In genomic region chr2:223835701-223836532, GRCh38 we compare ENCODE assay signal across 8 cellular contexts. TPM values are rescaled to one million over a fixed set of nuclear protein-coding genes. Genes with fewer than 3 reads are reported as not detected.
DNase-seq lines count a peak whose midpoint lies in the region; ATAC-seq and TF ChIP-seq lines count a peak whose summit lies in the region.

No MANE protein-coding gene starts in this region.

- H3K4me1 ChIP-seq in NT2/D1 (ENCODE audit: insufficient read depth, insufficient read length) = peaks cover 6% of the 10 kb centered on the region
- peaks cover 11% of the 10 kb centered on the region for H3K4me1 ChIP-seq in iPS-20b (ENCODE audit: insufficient read depth, low read length)
- H3K4me1 ChIP-seq in sigmoid colon = peaks cover 0 to 20% (median 14%) of the 10 kb centered on the region in 4 donors

- intact Hi-C loops in sigmoid colon (cut with DNase I) = no loop called here

- TF ChIP-seq EP300 in sigmoid colon (IDR thresholded peaks at IDR 0.05) = no peak

- no peaks in the 10 kb centered on the region for H3K9me3 Mint-ChIP-seq in stimulated activated naive CD8-positive, alpha-beta T cell treated with anti-CD3 and anti-CD28 coated beads, Interleukin-15, Interleukin-2, amounts not matched to agents 100 ng/mL and 50 ng/mL, for 24 hours

- no peak for TF ChIP-seq POLR2A in sigmoid colon (IDR thresholded peaks at IDR 0.05)

- H3K4me3 ChIP-seq in NT2/D1 (ENCODE audit: insufficient read length, low read depth) (no peak overlapping the region), iPS-20b (ENCODE audit: low read length) (peak overlapping the region; percentile 94; the same call in 1 of the 2 replicates), sigmoid colon (no peak overlapping the region)

- no peaks in the 10 kb centered on the region for H3K36me3 ChIP-seq in NT2/D1 (ENCODE audit: insufficient read depth, insufficient read length, low read length)
- no peaks in the 10 kb centered on the region for H3K36me3 ChIP-seq in iPS-20b (ENCODE audit: insufficient read depth, low read depth, low read length)
- no peaks in the 10 kb centered on the region for H3K36me3 ChIP-seq in sigmoid colon

- H3K4me3 Mint-ChIP-seq in stimulated activated naive CD8-positive, alpha-beta T cell treated with anti-CD3 and anti-CD28 coated beads, Interleukin-15, Interleukin-2, amounts not matched to agents 100 ng/mL and 50 ng/mL, for 24 hours = peak overlapping the region; percentile 92

- no peak for DNase-seq in stimulated activated naive CD8-positive, alpha-beta T cell treated with anti-CD3 and anti-CD28 coated beads, Interleukin-15, Interleukin-2, amounts not matched to agents 100 U/mL and 50 U/mL, for 24 hours
- DNase-seq in NT2/D1 (ENCODE audit: low read depth, low spot score) (peak; percentile 11), sigmoid colon (no peak), HEK293T (ENCODE audit: extremely low spot score) (no peak), mesenteric fat pad (ENCODE audit: low spot score) (no peak)

- WGBS in sigmoid colon, 2 donors = 64 to 82% methylated on average over 15 of the region's 15 CpGs

- H3K9ac ChIP-seq in NT2/D1 (ENCODE audit: insufficient read length, low read depth) = peak overlapping the region; percentile 8
- no peak overlapping the region for H3K9ac ChIP-seq in iPS-20b (ENCODE audit: low read depth, low read length)

- no peak overlapping the region for H3K27ac ChIP-seq in iPS-20b (ENCODE audit: low read length)
- H3K27ac ChIP-seq in sigmoid colon = no peak overlapping the region

- peaks cover 4% of the 10 kb centered on the region for H3K36me3 Mint-ChIP-seq in stimulated activated naive CD8-positive, alpha-beta T cell treated with anti-CD3 and anti-CD28 coated beads, Interleukin-15, Interleukin-2, amounts not matched to agents 100 ng/mL and 50 ng/mL, for 24 hours (ENCODE audit: low read depth)

- peaks cover 18% of the 10 kb centered on the region for H3K4me1 Mint-ChIP-seq in stimulated activated naive CD8-positive, alpha-beta T cell treated with anti-CD3 and anti-CD28 coated beads, Interleukin-15, Interleukin-2, amounts not matched to agents 100 ng/mL and 50 ng/mL, for 24 hours (ENCODE audit: low read depth)

- peaks cover 7% of the 10 kb centered on the region for H3K27me3 Mint-ChIP-seq in stimulated activated naive CD8-positive, alpha-beta T cell treated with anti-CD3 and anti-CD28 coated beads, Interleukin-15, Interleukin-2, amounts not matched to agents 100 ng/mL and 50 ng/mL, for 24 hours

- POLR2A ChIA-PET in HEK293T (lab: Yijun Ruan, JAX) = no interaction called here

- no peak for ATAC-seq in stimulated activated naive CD8-positive, alpha-beta T cell treated with anti-CD3 and anti-CD28 coated beads, Interleukin-15, Interleukin-2, amounts not matched to agents 100 U/mL and 50 U/mL, for 24 hours
- ATAC-seq in HG02870 (IDR thresholded peaks at IDR 0.05; ENCODE audit: unreplicated experiment) = peak; percentile 74

- H3K9me3 ChIP-seq in NT2/D1 (ENCODE audit: insufficient read depth, low read length) = no peaks in the 10 kb centered on the region
- no peaks in the 10 kb centered on the region for H3K9me3 ChIP-seq in iPS-20b (ENCODE audit: insufficient read depth, low read depth, low read length)
- no peaks in the 10 kb centered on the region for H3K9me3 ChIP-seq in sigmoid colon

- TF ChIP-seq CTCF in sigmoid colon (IDR thresholded peaks at IDR 0.05) = no peak

- CTCF ChIA-PET in HEK293T (lab: Yijun Ruan, JAX) = no interaction called here

- H3K27ac Mint-ChIP-seq in stimulated activated naive CD8-positive, alpha-beta T cell treated with anti-CD3 and anti-CD28 coated beads, Interleukin-15, Interleukin-2, amounts not matched to agents 100 ng/mL and 50 ng/mL, for 24 hours = peak overlapping the region; percentile 76

- H3K27me3 ChIP-seq in NT2/D1 (ENCODE audit: insufficient read depth, insufficient read length) (peaks cover 26% of the 10 kb centered on the region), iPS-20b (ENCODE audit: insufficient read depth, low read length) (no peaks in the 10 kb centered on the region), sigmoid colon (no peaks in the 10 kb centered on the region)

TF ChIP-seq in HEK293T, 16 proteins besides CTCF, POLR2A, EP300 and RAD21:
- TF ChIP-seq FOXM1 (IDR thresholded peaks at IDR 0.05; ENCODE audit: borderline replicate concordance) = no peak
- TF ChIP-seq SUZ12 (IDR thresholded peaks at IDR 0.05) = no peak
- TF ChIP-seq NFRKB (IDR thresholded peaks at IDR 0.05) = no peak
- TF ChIP-seq BHLHE40 (IDR thresholded peaks at IDR 0.05; ENCODE audit: borderline replicate concordance) = no peak
- TF ChIP-seq HDGF (IDR thresholded peaks at IDR 0.05; ENCODE audit: borderline replicate concordance) = no peak
- TF ChIP-seq ZNF384 (IDR thresholded peaks at IDR 0.05) = no peak
- no peak for TF ChIP-seq L3MBTL2 (conservative IDR thresholded peaks at IDR 0.05)
- no peak for TF ChIP-seq FOXA1 (IDR thresholded peaks at IDR 0.05)
- no peak for TF ChIP-seq SP1 (IDR thresholded peaks at IDR 0.05)
- no peak for TF ChIP-seq ELF4 (IDR thresholded peaks at IDR 0.05)
- no peak for TF ChIP-seq TARDBP (IDR thresholded peaks at IDR 0.05)
- no peak for TF ChIP-seq ARNT (IDR thresholded peaks at IDR 0.05)
- no peak for TF ChIP-seq PKNOX1 (IDR thresholded peaks at IDR 0.05)

RNA-seq across cellular contexts. Expression of gene AP1S3, which starts 1.5 kb away (rescaled TPM):
- total RNA-seq in sigmoid colon (under 1 TPM in 2 of 4 donors, not detected in 2; 0.14 to 0.99 TPM), mesenteric fat pad (0.61 TPM)
- 1 to 10 TPM; 3.0 to 7.2 (median 4.0) TPM for polyA plus RNA-seq in sigmoid colon
